6 cellular contexts compared by ENCODE assay signal in genomic region chr6:122868137-122868536, GRCh38.
"Had no signal": no experiment of that assay in that cellular context is flagged by ENCODE, and none has a peak within 500 bp of the region (broad histone marks: within the 10 kb centered on the region; RNA-seq: fewer than 3 reads in every experiment).

No MANE protein-coding gene starts in this region.

- H3K4me3 Mint-ChIP-seq: IgD-negative memory B cell had no signal

- H3K9ac ChIP-seq: KMS-11 had no signal

- FAIRE-seq: HTR-8/SVneo had no signal

- H3K4me2 ChIP-seq: KMS-11 had no signal

- H3K27ac Mint-ChIP-seq: IgD-negative memory B cell had no signal

- H3K27ac ChIP-seq: HL-60, KMS-11 had no signal

- H3K36me3 Mint-ChIP-seq: IgD-negative memory B cell had no signal

- DNase-seq: KBM-7, KG1 had no signal

- H3K9me3 Mint-ChIP-seq: IgD-negative memory B cell had no signal

- H3K4me1 Mint-ChIP-seq: IgD-negative memory B cell had no signal
